Comparison of ENCODE assay signal across 16 cellular contexts in genomic region chr12:63070709-63071108, GRCh38.
"Had no signal": no experiment of that assay in that cellular context is flagged by ENCODE, and none has a peak within 500 bp of the region (broad histone marks: within the 10 kb centered on the region; RNA-seq: fewer than 3 reads in every experiment).

No MANE protein-coding gene starts in this region.

- H3K36me3 ChIP-seq: prostate gland, upper lobe of right lung had no signal

- H3K4me3 ChIP-seq: mucosa of descending colon, prostate gland, testis, upper lobe of right lung had no signal

- H3K4me1 ChIP-seq: prostate gland, testis, upper lobe of right lung had no signal

- DNase-seq: activated CD4-positive, alpha-beta memory T cell treated with anti-CD3 and anti-CD28 coated beads for 36 hours; activated gamma-delta T cell; activated T-cell treated with anti-CD3 and anti-CD28 coated beads, Interleukin-2, amount 50 U/mL, for 48 hours; central memory CD4-positive, alpha-beta T cell; effector memory CD8-positive, alpha-beta T cell; immature natural killer cell; mammary epithelial cell; mucosa of descending colon; natural killer cell; occipital lobe; stimulated activated CD4-positive, alpha-beta T cell treated with anti-CD3 and anti-CD28 coated beads, Interleukin-2, amount 100 ng/mL, for 24 hours; testis; upper lobe of right lung had no signal

- H3K27me3 ChIP-seq: testis, upper lobe of right lung had no signal

- H3K9me3 ChIP-seq: mucosa of descending colon, prostate gland, testis, upper lobe of right lung had no signal

- ATAC-seq: effector memory CD8-positive, alpha-beta T cell; mucosa of descending colon; natural killer cell; sciatic nerve; upper lobe of right lung had no signal

- H3K27ac ChIP-seq: epithelial cell of prostate, prostate gland, testis, upper lobe of right lung had no signal
